In the genomic region with DNA sequence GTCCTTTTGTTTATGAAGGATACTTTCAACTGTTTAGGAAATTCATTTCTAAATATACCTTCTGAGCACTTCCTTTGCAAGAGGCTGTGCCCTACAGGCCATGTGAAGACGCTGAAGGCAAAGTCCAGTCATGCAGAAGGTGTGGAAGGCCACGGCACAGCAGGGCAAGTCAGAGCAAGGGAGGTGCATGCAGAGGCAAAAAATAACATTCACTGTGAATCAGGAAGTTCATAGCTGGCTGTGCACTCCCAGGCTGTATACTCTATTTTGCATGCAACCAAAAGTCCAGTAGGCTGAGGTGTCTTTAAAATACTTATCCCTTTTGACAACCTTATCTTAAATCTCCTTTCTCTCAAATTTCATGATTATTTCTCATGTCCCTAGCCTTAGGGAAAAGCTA, we compare ENCODE assay signal across 8 cellular contexts. TPM values are rescaled to one million over a fixed set of nuclear protein-coding genes. Genes with fewer than 3 reads are reported as not detected.
DNase-seq lines count a peak whose midpoint lies in the region; ATAC-seq and TF ChIP-seq lines count a peak whose summit lies in the region.

No MANE protein-coding gene starts in this region.

- H3K27ac ChIP-seq in fibroblast of lung (ENCODE audit: insufficient read depth, low read length) (no peak overlapping the region), gastrocnemius medialis (peak overlapping the region in 1 of 4 donors; percentile 6), esophagus muscularis mucosa (replicated peaks in 1 of 4) (no peak overlapping the region)

- H3K27ac Mint-ChIP-seq in activated CD8-positive, alpha-beta memory T cell treated with anti-CD3 and anti-CD28 coated beads, Interleukin-2, amount 10 ng/mL, durations not matched to agents 7 days and 5 days, result no peak overlapping the region

- H3K27me3 Mint-ChIP-seq in activated CD8-positive, alpha-beta memory T cell treated with anti-CD3 and anti-CD28 coated beads, Interleukin-2, amount 10 ng/mL, durations not matched to agents 7 days and 5 days, result no peaks in the 10 kb centered on the region

- H3K79me2 ChIP-seq in fibroblast of lung (ENCODE audit: control insufficient read depth, insufficient read depth, low read length), result peaks cover 8% of the 10 kb centered on the region

- intact Hi-C loops in gastrocnemius medialis (cut with DNase I; ENCODE audit: low total_unique reads) (no loop called here), esophagus muscularis mucosa (cut with DNase I) (no loop called here)

- no peaks in the 10 kb centered on the region for H3K9me3 Mint-ChIP-seq in activated CD8-positive, alpha-beta memory T cell treated with anti-CD3 and anti-CD28 coated beads, Interleukin-2, amount 10 ng/mL, durations not matched to agents 7 days and 5 days (ENCODE audit: low read depth)

- TF ChIP-seq CTCF in fibroblast of lung (conservative IDR thresholded peaks at IDR 0.05 in 1 of 2, IDR thresholded peaks at IDR 0.05 in 1 of 2; ENCODE audit: low read depth in 1 of 2, low read length in 2 of 2) (no peak), gastrocnemius medialis (IDR thresholded peaks at IDR 0.05 in 4 of 5, conservative IDR thresholded peaks at IDR 0.05 in 1 of 5) (peak in 1 of 5 experiments; percentile 15), esophagus muscularis mucosa (IDR thresholded peaks at IDR 0.05) (peak in 1 of 3 experiments; percentile 6)

- in situ Hi-C loops in SK-MEL-5 (cut with HindIII; ENCODE audit: low pct_unique_long_range_greater_than_20kb, low sequenced_read_pairs) (no loop called here), gastrocnemius medialis (cut with MboI; ENCODE audit: low sequenced_read_pairs in 4 of 4) (no loop called here)

- no peak overlapping the region for H3K4me3 Mint-ChIP-seq in activated CD8-positive, alpha-beta memory T cell treated with anti-CD3 and anti-CD28 coated beads, Interleukin-2, amount 10 ng/mL, durations not matched to agents 7 days and 5 days

- ATAC-seq in activated CD8-positive, alpha-beta memory T cell treated with anti-CD3 and anti-CD28 coated beads, Interleukin-2, amount 10 ng/mL, durations not matched to agents 7 days and 5 days, result no peak
- ATAC-seq in gastrocnemius medialis, result peak; percentile 27 to 53

- peaks cover 8% of the 10 kb centered on the region for H3K4me1 ChIP-seq in fibroblast of lung (ENCODE audit: control insufficient read depth, extremely low read depth, insufficient read depth, low read length)
- peaks cover 22 to 53% of the 10 kb centered on the region in 2 donors for H3K4me1 ChIP-seq in gastrocnemius medialis
- peaks cover 39 to 72% (median 59%) of the 10 kb centered on the region in 4 donors for H3K4me1 ChIP-seq in esophagus muscularis mucosa

- no peak for TF ChIP-seq EP300 in esophagus muscularis mucosa (IDR thresholded peaks at IDR 0.05)

- no peaks in the 10 kb centered on the region for H3K36me3 ChIP-seq in fibroblast of lung (ENCODE audit: control insufficient read depth, insufficient read depth, low read length)
- H3K36me3 ChIP-seq in gastrocnemius medialis, result no peaks in the 10 kb centered on the region
- no peaks in the 10 kb centered on the region for H3K36me3 ChIP-seq in esophagus muscularis mucosa

- H4K20me1 ChIP-seq in fibroblast of lung (ENCODE audit: control insufficient read depth, extremely low read depth, insufficient read depth, low read length), result no peaks in the 10 kb centered on the region

- H3K27me3 ChIP-seq in fibroblast of lung (ENCODE audit: control insufficient read depth, insufficient read depth, low read length) (no peaks in the 10 kb centered on the region), gastrocnemius medialis (no peaks in the 10 kb centered on the region), esophagus muscularis mucosa (no peaks in the 10 kb centered on the region)

- H2AFZ ChIP-seq in fibroblast of lung (ENCODE audit: low read length), result no peak overlapping the region

- 15% methylated on average over 2 of the region's 2 CpGs for WGBS in esophagus muscularis mucosa

- H3K4me2 ChIP-seq in fibroblast of lung (ENCODE audit: extremely low read depth, insufficient read depth, low read length), result peak overlapping the region; percentile 48

- H3K4me3 ChIP-seq in fibroblast of lung (replicated peaks in 1 of 4; ENCODE audit: control extremely low read depth in 1 of 4, insufficient read depth in 1 of 4, low read depth in 3 of 4, low read length in 4 of 4) (no peak overlapping the region), gastrocnemius medialis (no peak overlapping the region), esophagus muscularis mucosa (no peak overlapping the region)

- H3K9ac ChIP-seq in fibroblast of lung (ENCODE audit: insufficient read depth, low read length), result no peak overlapping the region

- peaks cover 63% of the 10 kb centered on the region for H3K4me1 Mint-ChIP-seq in activated CD8-positive, alpha-beta memory T cell treated with anti-CD3 and anti-CD28 coated beads, Interleukin-2, amount 10 ng/mL, durations not matched to agents 7 days and 5 days

- no peak for TF ChIP-seq POLR2A in gastrocnemius medialis (IDR thresholded peaks at IDR 0.05)
- TF ChIP-seq POLR2A in esophagus muscularis mucosa (IDR thresholded peaks at IDR 0.05; ENCODE audit: low read depth), result no peak

- H3K9me3 ChIP-seq in fibroblast of lung (ENCODE audit: control insufficient read depth, insufficient read depth, low read depth, low read length) (no peaks in the 10 kb centered on the region), gastrocnemius medialis (no peaks in the 10 kb centered on the region), esophagus muscularis mucosa (no peaks in the 10 kb centered on the region)

- no peaks in the 10 kb centered on the region for H3K36me3 Mint-ChIP-seq in activated CD8-positive, alpha-beta memory T cell treated with anti-CD3 and anti-CD28 coated beads, Interleukin-2, amount 10 ng/mL, durations not matched to agents 7 days and 5 days

- peak; percentile 46 for DNase-seq in activated CD8-positive, alpha-beta memory T cell treated with anti-CD3 and anti-CD28 coated beads, Interleukin-2, amount 10 ng/mL, durations not matched to agents 7 days and 5 days
- DNase-seq in activated CD8-positive, alpha-beta memory T cell treated with anti-CD3 and anti-CD28 coated beads, Interleukin-2, amount 50 U/mL, for 48 hours, result no peak
- DNase-seq in SK-MEL-5 (ENCODE audit: low read depth, low spot score), result peak; percentile 40
- DNase-seq in fibroblast of lung (ENCODE audit: low read depth in 2 of 2), result peak; percentile 17 to 65
- peak in 1 of 2 donors; percentile 16 for DNase-seq in gastrocnemius medialis
- no peak for DNase-seq in esophagus muscularis mucosa (ENCODE audit: extremely low spot score)
- DNase-seq in activated CD8-positive, alpha-beta memory T cell treated with anti-CD3 and anti-CD28 coated beads, Interleukin-2, amount 50 U/mL, for 4 hours, result no peak
- DNase-seq in stimulated activated CD4-positive, alpha-beta T cell treated with anti-CD3 and anti-CD28 coated beads, Interleukin-15, amount 100 ng/mL, for 24 hours, result no peak

- CTCF ChIA-PET in activated CD8-positive, alpha-beta memory T cell treated with anti-CD3 and anti-CD28 coated beads, Interleukin-2, amount 10 ng/mL, durations not matched to agents 7 days and 5 days (lab: Charles Lee), result no interaction called here

RNA-seq across cellular contexts. Expression of a gene that starts 50.3 kb away (rescaled TPM):
- 10 to 100 TPM; 17.6 to 24.2 TPM for total RNA-seq in activated CD8-positive, alpha-beta memory T cell treated with anti-CD3 and anti-CD28 coated beads, Interleukin-2, amount 10 ng/mL, durations not matched to agents 7 days and 5 days
- 27.1 and 29.8 TPM in 2 replicates for total RNA-seq in SK-MEL-5 (2014; rRNA removed; shearing (Covaris generic))
- polyA plus RNA-seq in SK-MEL-5 (2015; cell fraction: cytosol; rRNA removed), result 22.1 and 28.4 TPM in 2 replicates
- polyA plus RNA-seq in SK-MEL-5 (2015; cell fraction: nucleus; rRNA removed), result 20.0 and 20.1 TPM in 2 replicates
- total RNA-seq in fibroblast of lung (25.9 and 30.4 TPM in 2 replicates), gastrocnemius medialis (10 to 100 TPM; 11.3 to 25.9 (median 18.7) TPM), esophagus muscularis mucosa (10 to 100 TPM; 64.0 to 80.4 (median 69.2) TPM)
- 63.8 and 74.3 TPM in 2 replicates for polyA plus RNA-seq in fibroblast of lung
- 23.8 and 28.1 TPM in 2 replicates for polyA plus RNA-seq in fibroblast of lung (2012)
- polyA minus RNA-seq in fibroblast of lung (ENCODE audit: low replicate concordance), result 11.5 and 15.3 TPM in 2 replicates

Comparison
In these comparisons a context has a peak if more than half of its experiments do, and no peak if none do; other contexts are left out.
1. DNase-seq: peak in activated CD8-positive, alpha-beta memory T cell treated with anti-CD3 and anti-CD28 coated beads, Interleukin-2, amount 10 ng/mL, durations not matched to agents 7 days and 5 days (single experiment), SK-MEL-5 (single experiment) and fibroblast of lung (2 of 2); none in activated CD8-positive, alpha-beta memory T cell treated with anti-CD3 and anti-CD28 coated beads, Interleukin-2, amount 50 U/mL, for 48 hours (single experiment), esophagus muscularis mucosa (single experiment), activated CD8-positive, alpha-beta memory T cell treated with anti-CD3 and anti-CD28 coated beads, Interleukin-2, amount 50 U/mL, for 4 hours (single experiment) and stimulated activated CD4-positive, alpha-beta T cell treated with anti-CD3 and anti-CD28 coated beads, Interleukin-15, amount 100 ng/mL, for 24 hours (single experiment).